Comparison of ENCODE assay signal across 1 cellular context in genomic region chr10:21516270-21517131, GRCh38.
TF ChIP-seq lines count a peak whose summit lies in the region.

No MANE protein-coding gene starts in this region.

TF ChIP-seq in HEK293, 187 proteins besides CTCF, POLR2A, EP300 and RAD21 (continued from another document):
- TF ChIP-seq PRDM2 (tag by site-specific recombination; IDR thresholded peaks at IDR 0.05; ENCODE audit: borderline replicate concordance) (no peak), ZNF280C (tag by site-specific recombination; IDR thresholded peaks at IDR 0.05) (no peak), GLI2 (tag by site-specific recombination; IDR thresholded peaks at IDR 0.05; ENCODE audit: borderline replicate concordance, low read depth) (no peak), ZNF785 (tag by site-specific recombination; IDR thresholded peaks at IDR 0.05) (no peak), ZSCAN18 (tag by site-specific recombination; IDR thresholded peaks at IDR 0.05) (no peak), ZNF133 (tag by site-specific recombination; IDR thresholded peaks at IDR 0.05) (no peak), ZBTB11 (tag by site-specific recombination; conservative IDR thresholded peaks at IDR 0.05; ENCODE audit: low read depth) (peak; percentile 33; the same call in 1 of the 2 replicates), PRDM10 (tag by site-specific recombination; IDR thresholded peaks at IDR 0.05) (peak; percentile 67), ZBTB26 (tag by site-specific recombination; optimal IDR thresholded peaks at IDR 0.05) (peak; percentile 49), ZSCAN16 (tag by site-specific recombination; IDR thresholded peaks at IDR 0.05) (no peak)
